In the genomic region with DNA sequence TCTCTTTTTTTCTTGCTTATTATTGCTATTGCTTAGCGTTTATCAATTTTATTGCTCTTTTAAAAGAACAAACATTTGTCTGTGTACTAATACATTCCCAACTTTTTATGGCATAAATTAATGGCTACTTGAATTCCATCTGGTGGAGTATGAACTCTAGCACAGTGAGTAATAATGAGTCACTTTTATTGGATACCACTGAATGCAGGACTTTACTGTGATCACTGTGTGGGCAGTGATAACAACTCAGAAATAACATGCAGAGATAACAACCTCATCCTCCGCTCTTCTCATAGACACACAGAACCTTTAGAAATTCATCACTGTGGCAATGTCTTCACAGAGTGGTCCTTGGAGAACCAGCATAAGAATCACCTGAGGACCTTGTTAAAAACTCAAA, we compare ENCODE assay signal across 18 cellular contexts.
DNase-seq lines count a peak whose midpoint lies in the region; ATAC-seq and TF ChIP-seq lines count a peak whose summit lies in the region.
"Had no signal": no experiment of that assay in that cellular context is flagged by ENCODE, and none has a peak within 500 bp of the region (broad histone marks: within the 10 kb centered on the region; RNA-seq: fewer than 3 reads in every experiment).

No MANE protein-coding gene starts in this region.

- H3K4me3 ChIP-seq in A673 (ENCODE audit: low read depth, low read length, poor library complexity, severe bottlenecking) (no peak overlapping the region), BE2C (ENCODE audit: low read depth, low read length) (no peak overlapping the region)
- H3K4me3 ChIP-seq: gastroesophageal sphincter, ovary had no signal

- CTCF ChIA-PET in A673 (lab: Charles Lee): no interaction called here

- H3K4me1 ChIP-seq in A673 (ENCODE audit: insufficient read depth, low read length, poor library complexity, severe bottlenecking) (peaks cover 6% of the 10 kb centered on the region), BE2C (no peaks in the 10 kb centered on the region)
- H3K4me1 ChIP-seq: gastroesophageal sphincter had no signal

- POLR2A ChIA-PET in A673 (lab: Charles Lee; ENCODE audit: low non-redundant PET): no interaction called here

- H3K9me3 Mint-ChIP-seq in HFFc6: peaks cover 13% of the 10 kb centered on the region
- peaks cover 3 to 7% of the 10 kb centered on the region in 2 donors for H3K9me3 Mint-ChIP-seq in stimulated activated naive B cell treated with anti-CD40 and anti-IgM and Interleukin-4, amounts not matched to agents 10 μg/mL and 1 μg/mL and 100 μg/mL, for 72 hours

- TF ChIP-seq CTCF in A673 (conservative IDR thresholded peaks at IDR 0.05; ENCODE audit: low read depth, low read length) (no peak), HFFc6 (IDR thresholded peaks at IDR 0.05) (no peak), BE2C (IDR thresholded peaks at IDR 0.05; ENCODE audit: low read depth, low read length) (no peak)

- peaks cover 5% of the 10 kb centered on the region for H3K9me3 ChIP-seq in A673 (ENCODE audit: low read depth, low read length, poor library complexity, severe bottlenecking)
- no peaks in the 10 kb centered on the region for H3K9me3 ChIP-seq in BE2C
- H3K9me3 ChIP-seq: ovary had no signal

- intact Hi-C loops in A673 (cut with micrococcal nuclease; ENCODE audit: unreplicated experiment): no loop called here

- no TSS peak for BruUV-seq in A673 (replicated peaks; lab: Mats Ljungman, UMichigan)

- no peak for ATAC-seq in stimulated activated naive B cell treated with anti-CD40 and anti-IgM and Interleukin-4, amounts not matched to agents 10 μg/mL and 1 μg/mL and 100 μg/mL, for 72 hours (replicated peaks)
- ATAC-seq: gastroesophageal sphincter had no signal

- no peaks in the 10 kb centered on the region for H3K27me3 ChIP-seq in A673 (replicated peaks; ENCODE audit: insufficient read depth, low read depth, low read length, poor library complexity)
- no peaks in the 10 kb centered on the region; the same call in 1 of the 2 replicates for H3K27me3 ChIP-seq in BE2C
- H3K27me3 ChIP-seq: gastroesophageal sphincter, ovary had no signal

- H3K36me3 Mint-ChIP-seq in HFFc6 (ENCODE audit: low read depth): peaks cover 22% of the 10 kb centered on the region
- H3K36me3 Mint-ChIP-seq in stimulated activated naive B cell treated with anti-CD40 and anti-IgM and Interleukin-4, amounts not matched to agents 10 μg/mL and 1 μg/mL and 100 μg/mL, for 72 hours: no peaks in the 10 kb centered on the region

- DNase-seq in A673 (ENCODE audit: low spot score): peak; percentile 22
- peak; percentile 94 for DNase-seq in HFFc6
- DNase-seq in amniotic epithelial cell (ENCODE audit: low read depth): peak; percentile 90
- DNase-seq in foreskin melanocyte: peak; percentile 62
- DNase-seq in NOMO-1 treated with DMSO at 0.1 percent for 48 hours (lab: John Stamatoyannopoulos, UW; ENCODE audit: unreplicated experiment): no peak
- DNase-seq in stimulated activated naive B cell treated with anti-CD40 and anti-IgM and Interleukin-4, amounts not matched to agents 10 μg/mL and 1 μg/mL and 100 μg/mL, for 72 hours: no peak
- no peak for DNase-seq in BE2C
- DNase-seq in NAMALWA (ENCODE audit: low spot score): no peak
- DNase-seq: activated T-cell treated with anti-CD3 and anti-CD28 coated beads for 4 hours; AML-193; caudate nucleus; GF-D8; Karpas-422; ovary; RPMI8226; stimulated activated CD4-positive, alpha-beta T cell treated with anti-CD3 and anti-CD28 coated beads, Interleukin-4, amount 100 ng/mL, for 1 hour had no signal

- peak overlapping the region; percentile 85 for H3K27ac Mint-ChIP-seq in HFFc6
- no peak overlapping the region for H3K27ac Mint-ChIP-seq in stimulated activated naive B cell treated with anti-CD40 and anti-IgM and Interleukin-4, amounts not matched to agents 10 μg/mL and 1 μg/mL and 100 μg/mL, for 72 hours

- no peaks in the 10 kb centered on the region for H3K36me3 ChIP-seq in A673 (ENCODE audit: insufficient read depth, low read length, poor library complexity, severe bottlenecking)
- H3K36me3 ChIP-seq in BE2C: no peaks in the 10 kb centered on the region
- H3K36me3 ChIP-seq: gastroesophageal sphincter, ovary, WERI-Rb-1 had no signal

- peak overlapping the region; percentile 50 for H3K4me3 Mint-ChIP-seq in HFFc6
- no peak overlapping the region for H3K4me3 Mint-ChIP-seq in stimulated activated naive B cell treated with anti-CD40 and anti-IgM and Interleukin-4, amounts not matched to agents 10 μg/mL and 1 μg/mL and 100 μg/mL, for 72 hours

- H3K27me3 Mint-ChIP-seq in HFFc6 (ENCODE audit: insufficient read depth): no peaks in the 10 kb centered on the region; the same call in 1 of the 2 replicates
- peaks cover 40 to 50% of the 10 kb centered on the region in 2 donors for H3K27me3 Mint-ChIP-seq in stimulated activated naive B cell treated with anti-CD40 and anti-IgM and Interleukin-4, amounts not matched to agents 10 μg/mL and 1 μg/mL and 100 μg/mL, for 72 hours

- H3K27ac ChIP-seq in A673 (ENCODE audit: low read depth, low read length, poor library complexity, severe bottlenecking): no peak overlapping the region
- H3K27ac ChIP-seq: gastroesophageal sphincter, ovary, WERI-Rb-1 had no signal

- H3K4me1 Mint-ChIP-seq in HFFc6 (ENCODE audit: low read depth): peaks cover 79% of the 10 kb centered on the region
- no peaks in the 10 kb centered on the region for H3K4me1 Mint-ChIP-seq in stimulated activated naive B cell treated with anti-CD40 and anti-IgM and Interleukin-4, amounts not matched to agents 10 μg/mL and 1 μg/mL and 100 μg/mL, for 72 hours

Comparison
In these comparisons a context has a peak if more than half of its experiments do, and no peak if none do; other contexts are left out.
1. DNase-seq: peak in A673 (single experiment), HFFc6 (single experiment), amniotic epithelial cell (single experiment) and foreskin melanocyte (single experiment); none in NOMO-1 treated with DMSO at 0.1 percent for 48 hours (single experiment), stimulated activated naive B cell treated with anti-CD40 and anti-IgM and Interleukin-4, amounts not matched to agents 10 μg/mL and 1 μg/mL and 100 μg/mL, for 72 hours (single experiment), BE2C (single experiment) and NAMALWA (single experiment).